ENCODE assay signal across 18 cellular contexts in genomic region chr3:124966557-124967480, GRCh38. TPM values are rescaled to one million over a fixed set of nuclear protein-coding genes. Genes with fewer than 3 reads are reported as not detected.
DNase-seq lines count a peak whose midpoint lies in the region; ATAC-seq and TF ChIP-seq lines count a peak whose summit lies in the region.
"Had no signal": no experiment of that assay in that cellular context is flagged by ENCODE, and none has a peak within 500 bp of the region (broad histone marks: within the 10 kb centered on the region; RNA-seq: fewer than 3 reads in every experiment).

No MANE protein-coding gene starts in this region.

- H3K27me3 ChIP-seq in osteoblast (ENCODE audit: insufficient read depth, low read length), result no peaks in the 10 kb centered on the region

- ATAC-seq in left cardiac atrium, result peak; percentile 24 to 35
- ATAC-seq in activated T-helper 17 cell treated with anti-CD3 and anti-CD28 coated beads, Interleukin-2, amount 50 U/mL, for 72 hours (replicated peaks), result no peak
- ATAC-seq: PC-3 had no signal

- H3K4me1 ChIP-seq in osteoblast (ENCODE audit: insufficient read depth, low read length), result peaks cover 11% of the 10 kb centered on the region

- H3K27me3 Mint-ChIP-seq in activated T-helper 17 cell treated with anti-CD3 and anti-CD28 coated beads, Interleukin-2, amount 50 U/mL, for 72 hours, result no peaks in the 10 kb centered on the region

- no peak overlapping the region for H3K4me3 ChIP-seq in osteoblast (ENCODE audit: insufficient read depth, low read length)

- no peaks in the 10 kb centered on the region for H3K79me2 ChIP-seq in osteoblast (ENCODE audit: insufficient read depth, low read length)

- no peak for TF ChIP-seq CTCF in osteoblast (IDR thresholded peaks at IDR 0.05; ENCODE audit: extremely low read depth, low read depth, low read length)

- no peaks in the 10 kb centered on the region for H3K4me1 Mint-ChIP-seq in activated T-helper 17 cell treated with anti-CD3 and anti-CD28 coated beads, Interleukin-2, amount 50 U/mL, for 72 hours

- no peaks in the 10 kb centered on the region for H3K9me3 Mint-ChIP-seq in activated T-helper 17 cell treated with anti-CD3 and anti-CD28 coated beads, Interleukin-2, amount 50 U/mL, for 72 hours
- H3K9me3 Mint-ChIP-seq: CD4-positive, CD25-positive, alpha-beta regulatory T cell had no signal

- no peak overlapping the region for H2AFZ ChIP-seq in osteoblast (ENCODE audit: low read length)

- no peak overlapping the region for H3K4me2 ChIP-seq in osteoblast (ENCODE audit: insufficient read depth, low read length)

- no peak overlapping the region for H3K27ac Mint-ChIP-seq in activated T-helper 17 cell treated with anti-CD3 and anti-CD28 coated beads, Interleukin-2, amount 50 U/mL, for 72 hours

- DNase-seq in CD1c-positive myeloid dendritic cell (ENCODE audit: extremely low spot score), result peak; percentile 46
- peak; percentile 5 for DNase-seq in KBM-7
- DNase-seq in left cardiac atrium, result no peak
- DNase-seq in osteoblast (ENCODE audit: insufficient read length, low spot score, missing footprints), result peak; percentile 19
- no peak for DNase-seq in stimulated activated naive CD4-positive, alpha-beta T cell (lab: John Stamatoyannopoulos, UW)
- DNase-seq in AG20443 (ENCODE audit: low spot score), result no peak
- DNase-seq in activated naive CD4-positive, alpha-beta T cell treated with Interleukin-2 at 50 U/mL for 16 hours, result no peak
- DNase-seq: AML-193; CD4-positive, CD25-positive, alpha-beta regulatory T cell; Kasumi-1; MM.1S; NCI-H1105 treated with DMSO at 0.1 percent for 48 hours; NCI-H187 treated with DMSO at 0.1 percent for 48 hours; NCI-H2171 treated with DMSO at 0.1 percent for 48 hours; NCI-H446 treated with DMSO at 0.1 percent for 48 hours; NK-92 treated with Interleukin-12 subunit alpha and Interleukin-12 subunit beta, amount 100 ng/mL, for 24 hours; PC-3 had no signal

- no peak overlapping the region for H3K4me3 Mint-ChIP-seq in activated T-helper 17 cell treated with anti-CD3 and anti-CD28 coated beads, Interleukin-2, amount 50 U/mL, for 72 hours
- H3K4me3 Mint-ChIP-seq: CD4-positive, CD25-positive, alpha-beta regulatory T cell had no signal

- H3K9me3 ChIP-seq in osteoblast (ENCODE audit: low read depth, low read length), result no peaks in the 10 kb centered on the region

- peaks cover 40% of the 10 kb centered on the region for H3K36me3 ChIP-seq in osteoblast (ENCODE audit: insufficient read depth, low read length)

- peaks cover 10% of the 10 kb centered on the region for H4K20me1 ChIP-seq in osteoblast (ENCODE audit: insufficient read depth, low read length)

- H3K27ac ChIP-seq in osteoblast (ENCODE audit: low read depth, low read length), result no peak overlapping the region

- H3K36me3 Mint-ChIP-seq in activated T-helper 17 cell treated with anti-CD3 and anti-CD28 coated beads, Interleukin-2, amount 50 U/mL, for 72 hours (ENCODE audit: low read depth), result peaks cover 28% of the 10 kb centered on the region

- in situ Hi-C loops in KBM-7 (cut with MboI; ENCODE audit: low pct_unique_long_range_greater_than_20kb, low sequenced_read_pairs), result no loop called here

- intact Hi-C loops in left cardiac atrium (cut with DNase I), result no loop called here

RNA-seq across cellular contexts. Expression of gene MUC13, which starts 32.3 kb away (rescaled TPM):
- not detected for total RNA-seq in left cardiac atrium
- total RNA-seq in osteoblast, result not detected in 2 replicates
- not detected for total RNA-seq in activated T-helper 17 cell treated with anti-CD3 and anti-CD28 coated beads, Interleukin-2, amount 50 U/mL, for 72 hours

Comparison
In these comparisons a context has a peak if more than half of its experiments do, and no peak if none do; other contexts are left out.
1. DNase-seq: peak in CD1c-positive myeloid dendritic cell (single experiment), KBM-7 (single experiment) and osteoblast (single experiment); none in left cardiac atrium (single experiment), stimulated activated naive CD4-positive, alpha-beta T cell (0 of 6), AG20443 (single experiment) and activated naive CD4-positive, alpha-beta T cell treated with Interleukin-2 at 50 U/mL for 16 hours (single experiment).